ENCODE assay signal across 26 cellular contexts in genomic region chr13:105961438-105961837, GRCh38.
"Had no signal": no experiment of that assay in that cellular context is flagged by ENCODE, and none has a peak within 500 bp of the region (broad histone marks: within the 10 kb centered on the region; RNA-seq: fewer than 3 reads in every experiment).

No MANE protein-coding gene starts in this region.

- FAIRE-seq: bronchial epithelial cell, endometrium, frontal cortex had no signal

- ATAC-seq: activated CD4-positive, CD25-positive, alpha-beta regulatory T cell treated with anti-CD3 and anti-CD28 coated beads, Interleukin-2, amount 50 U/mL, for 24 hours; activated CD8-positive, alpha-beta T cell treated with anti-CD3 and anti-CD28 coated beads for 36 hours; activated naive CD4-positive, alpha-beta T cell treated with anti-CD3 and anti-CD28 coated beads, Interleukin-2, amount 50 U/mL, for 72 hours; activated T-cell treated with anti-CD3 and anti-CD28 coated beads, Interleukin-2, amount 50 U/mL, for 4 hours; activated T-helper 17 cell treated with anti-CD3 and anti-CD28 coated beads, Interleukin-2, amount 50 U/mL, for 72 hours; esophagus mucosa; T-helper 17 cell had no signal

- H3K27me3 ChIP-seq: ascending aorta had no signal

- H3K36me3 ChIP-seq: ascending aorta, WERI-Rb-1 had no signal

- H3K4me3 ChIP-seq: ascending aorta, coronary artery had no signal

- H3K27ac ChIP-seq: ascending aorta, coronary artery, WERI-Rb-1 had no signal

- H3K9me3 ChIP-seq: ascending aorta had no signal

- H3K4me1 ChIP-seq: ascending aorta had no signal

- DNase-seq: activated B cell treated with CpG ODN at 0.5 μM for 24 hours; activated CD4-positive, alpha-beta T cell treated with anti-CD3 and anti-CD28 coated beads for 48 hours; activated CD4-positive, alpha-beta T cell treated with anti-CD3 and anti-CD28 coated beads, Interleukin-2, amount 50 U/mL, for 1 hour; activated CD4-positive, alpha-beta T cell treated with anti-CD3 and anti-CD28 coated beads, Interleukin-2, amount 50 U/mL, for 48 hours; activated CD8-positive, alpha-beta memory T cell treated with anti-CD3 and anti-CD28 coated beads for 24 hours; activated CD8-positive, alpha-beta T cell treated with anti-CD3 and anti-CD28 coated beads for 36 hours; activated effector memory CD4-positive, alpha-beta T cell treated with Interleukin-2 at 50 U/mL for 16 hours; activated naive CD4-positive, alpha-beta T cell treated with anti-CD3 and anti-CD28 coated beads, Interleukin-2, amount 10 ng/mL, durations not matched to agents 7 days and 5 days; activated naive CD8-positive, alpha-beta T cell treated with anti-CD3 and anti-CD28 coated beads, Interleukin-2, amount 10 ng/mL, durations not matched to agents 7 days and 5 days; activated T-cell treated with anti-CD3 and anti-CD28 coated beads, Interleukin-2, amount 50 U/mL, for 4 hours; effector CD8-positive, alpha-beta T cell; foreskin fibroblast; head of caudate nucleus; T-helper 1 cell; T-helper 17 cell; T1000; WERI-Rb-1 had no signal
